Comparison of ENCODE assay signal across 12 cellular contexts in the genomic region with DNA sequence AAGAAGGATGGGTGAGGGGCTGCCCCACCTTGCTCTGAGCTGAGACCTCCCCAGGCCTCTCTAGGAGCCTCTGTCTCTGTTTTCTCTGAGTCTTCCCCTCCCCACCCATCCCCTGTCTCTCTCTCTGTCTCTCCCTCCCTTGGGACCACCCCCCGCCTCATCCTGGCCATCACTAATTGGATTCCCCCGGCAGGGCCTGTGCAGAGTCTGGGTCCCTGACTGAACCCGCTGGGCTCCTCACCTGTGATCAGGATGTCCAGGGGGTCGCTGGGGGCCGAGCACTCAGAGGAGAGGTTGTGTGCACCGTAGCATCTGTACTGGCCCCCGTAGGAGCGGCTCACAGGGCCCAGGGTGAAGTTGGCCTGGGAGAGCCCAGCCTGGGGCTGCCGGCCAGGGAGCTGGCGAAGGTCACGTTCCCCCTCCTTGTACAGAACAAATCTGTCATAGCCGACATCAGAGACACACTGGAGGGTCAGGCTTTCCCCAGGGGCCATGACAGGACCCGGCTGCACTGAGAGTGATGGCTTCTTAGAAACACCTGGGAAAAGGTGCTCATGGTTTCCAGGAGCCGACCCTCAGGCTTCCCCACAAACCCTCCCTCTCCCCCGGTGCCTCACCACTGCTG. TPM values are rescaled to one million over a fixed set of nuclear protein-coding genes. Genes with fewer than 3 reads are reported as not detected.
DNase-seq lines count a peak whose midpoint lies in the region; ATAC-seq and TF ChIP-seq lines count a peak whose summit lies in the region.
"Not testable (repeated sequence)": the region's sequence is repeated elsewhere in the genome, so short reads cannot be mapped to it uniquely, and the experiment has no call there.
"Had no signal": no experiment of that assay in that cellular context is flagged by ENCODE, and none has a peak within 500 bp of the region (broad histone marks: within the 10 kb centered on the region; RNA-seq: fewer than 3 reads in every experiment).

No MANE protein-coding gene starts in this region.

- not testable (repeated sequence) for H3K36me3 ChIP-seq in BLaER1, right atrium auricular region

- H3K4me3 Mint-ChIP-seq in osteocyte (ENCODE audit: unreplicated experiment); stimulated activated memory B cell treated with anti-CD40 and anti-IgM and Interleukin-4, amounts not matched to agents 10 μg/mL and 1 μg/mL and 100 μg/mL, for 72 hours: not testable (repeated sequence)

- not testable (repeated sequence) for H3K9ac ChIP-seq in BLaER1

- not testable (repeated sequence) for H3K27me3 ChIP-seq in BLaER1; right atrium auricular region; mononuclear cell (ENCODE audit: insufficient read depth, low read length)

- H3K4me2 ChIP-seq in BLaER1 = peak overlapping the region; percentile 80

- H3K27ac Mint-ChIP-seq in osteocyte (ENCODE audit: unreplicated experiment) = not testable (repeated sequence)
- H3K27ac Mint-ChIP-seq in stimulated activated memory B cell treated with anti-CD40 and anti-IgM and Interleukin-4, amounts not matched to agents 10 μg/mL and 1 μg/mL and 100 μg/mL, for 72 hours = peak overlapping the region; percentile 42

- not testable (repeated sequence) for H3K36me3 Mint-ChIP-seq in osteocyte (ENCODE audit: unreplicated experiment); stimulated activated memory B cell treated with anti-CD40 and anti-IgM and Interleukin-4, amounts not matched to agents 10 μg/mL and 1 μg/mL and 100 μg/mL, for 72 hours

- H3K27me3 Mint-ChIP-seq in osteocyte (ENCODE audit: unreplicated experiment) = not testable (repeated sequence)
- peaks cover 52% of the 10 kb centered on the region for H3K27me3 Mint-ChIP-seq in stimulated activated memory B cell treated with anti-CD40 and anti-IgM and Interleukin-4, amounts not matched to agents 10 μg/mL and 1 μg/mL and 100 μg/mL, for 72 hours

- H3K4me1 ChIP-seq in BLaER1 (peaks cover 70% of the 10 kb centered on the region), mononuclear cell (ENCODE audit: insufficient read depth, low read length) (peaks cover 56% of the 10 kb centered on the region)
- H3K4me1 ChIP-seq in right atrium auricular region = not testable (repeated sequence)

- H3K9me3 ChIP-seq in BLaER1; right atrium auricular region; mononuclear cell (ENCODE audit: low read depth, low read length): not testable (repeated sequence)

- not testable (repeated sequence) for ATAC-seq in stimulated activated memory B cell treated with anti-CD40 and anti-IgM and Interleukin-4, amounts not matched to agents 10 μg/mL and 1 μg/mL and 100 μg/mL, for 72 hours

- DNase-seq in NCI-H82 (lab: John Stamatoyannopoulos, UW) (peak; percentile 40), right atrium auricular region (ENCODE audit: low spot score) (peak; percentile 18), osteocyte (ENCODE audit: extremely low spot score, unreplicated experiment) (peak; percentile 60)

- not testable (repeated sequence) for H3K4me1 Mint-ChIP-seq in osteocyte (ENCODE audit: unreplicated experiment)
- H3K4me1 Mint-ChIP-seq in stimulated activated memory B cell treated with anti-CD40 and anti-IgM and Interleukin-4, amounts not matched to agents 10 μg/mL and 1 μg/mL and 100 μg/mL, for 72 hours = peaks cover 47% of the 10 kb centered on the region

- H4K20me1 ChIP-seq in BLaER1 = not testable (repeated sequence)

- not testable (repeated sequence) for TF ChIP-seq CTCF in right atrium auricular region (IDR thresholded peaks at IDR 0.05); osteocyte (IDR thresholded peaks at IDR 0.05)

- H3K27ac ChIP-seq in BLaER1 = 0 out of 2 replicates have a peak overlapping the region, but pooled peaks have one; percentile 19
- not testable (repeated sequence) for H3K27ac ChIP-seq in right atrium auricular region

- H3K9me3 Mint-ChIP-seq in osteocyte (ENCODE audit: unreplicated experiment); stimulated activated memory B cell treated with anti-CD40 and anti-IgM and Interleukin-4, amounts not matched to agents 10 μg/mL and 1 μg/mL and 100 μg/mL, for 72 hours: not testable (repeated sequence)

- not testable (repeated sequence) for H3K4me3 ChIP-seq in BLaER1, right atrium auricular region
- H3K4me3 ChIP-seq in mononuclear cell (ENCODE audit: low read length) = peak overlapping the region; percentile 55

RNA-seq across cellular contexts. Expression of a gene that starts 2.2 kb away (rescaled TPM):
- total RNA-seq in right atrium auricular region (1 to 10 TPM; 1.1 to 3.4 TPM), mononuclear cell (27.3 TPM), osteocyte (not detected in 2 replicates)
- total RNA-seq: Calu3, Daoy, G401, GM23338, H4, H9 had no signal

RNA-seq across cellular contexts. Expression of a gene that starts 21.6 kb away (rescaled TPM):
- 10 to 100 TPM in 1 of 2 donors, 1 to 10 TPM in 1; 2.6 to 12.0 TPM for total RNA-seq in right atrium auricular region
- 0.10 TPM for total RNA-seq in mononuclear cell
- total RNA-seq in osteocyte = not detected in 2 replicates
- total RNA-seq: Calu3, Daoy, G401, GM23338, H4 had no signal

RNA-seq across cellular contexts. Expression of a gene that starts 34.3 kb away (rescaled TPM):
- 1 to 10 TPM in 1 of 2 donors, under 1 TPM in 1; 0.93 to 3.6 TPM for total RNA-seq in right atrium auricular region
- 191 TPM for total RNA-seq in mononuclear cell
- total RNA-seq in osteocyte = not detected in 2 replicates
- total RNA-seq: Calu3, Daoy, G401, GM23338, H4, H9 had no signal

RNA-seq across cellular contexts. Expression of a gene that starts 36.1 kb away (rescaled TPM):
- total RNA-seq in right atrium auricular region = 1 to 10 TPM in 1 of 2 donors, not detected in 1; 1.7 TPM
- total RNA-seq in mononuclear cell = 16.9 TPM
- total RNA-seq in osteocyte = not detected in 2 replicates
- total RNA-seq: Calu3, Daoy, G401, GM23338, H4, H9 had no signal

RNA-seq across cellular contexts. Expression of a gene that starts 55.9 kb away (rescaled TPM):
- total RNA-seq in right atrium auricular region (1 to 10 TPM; 2.0 to 8.8 TPM), mononuclear cell (51.4 TPM), osteocyte (not detected in 2 replicates)
- total RNA-seq: Calu3, Daoy, GM23338, H4, H9 had no signal

Comparison
In these comparisons a context has a peak if more than half of its experiments do, and no peak if none do; other contexts are left out.
1. RNA of a gene that starts 34.3 kb away (total RNA-seq): 191 TPM in mononuclear cell (single experiment); 0.93 to 3.6 TPM in right atrium auricular region and not detected in osteocyte; every median in the first group is over 10 times any median in the second.
2. Peak in every context shown above with its lines, with median percentiles within 50 percentile points of each other: DNase-seq.